ENCODE assay signal across 19 cellular contexts in genomic region chr4:23163649-23164436, GRCh38.
A peak's percentile ranks its signal among the peaks of the same experiment; 100 is the strongest.
DNase-seq lines count a peak whose midpoint lies in the region; ATAC-seq and TF ChIP-seq lines count a peak whose summit lies in the region.
"Had no signal": no experiment of that assay in that cellular context is flagged by ENCODE, and none has a peak within 500 bp of the region (broad histone marks: within the 10 kb centered on the region; RNA-seq: fewer than 3 reads in every experiment).

No MANE protein-coding gene starts in this region.

- peak overlapping the region; percentile 71 for H3K4me2 ChIP-seq in PC-3 (ENCODE audit: low read length)
- peak overlapping the region; percentile 50 for H3K4me2 ChIP-seq in trophoblast cell (ENCODE audit: low read length)
- H3K4me2 ChIP-seq: BLaER1 had no signal

- H4K8ac ChIP-seq in trophoblast cell (ENCODE audit: low read depth, low read length), result no peak overlapping the region

- H3K4me3 ChIP-seq in PC-3 (ENCODE audit: low read length), result peak overlapping the region; percentile 25; the same call in 1 of the 2 replicates
- no peak overlapping the region for H3K4me3 ChIP-seq in trophoblast cell (ENCODE audit: low read depth, low read length)
- H3K4me3 ChIP-seq: BLaER1, heart left ventricle, testis had no signal

- POLR2A ChIA-PET in PC-3 (lab: Charles Lee; ENCODE audit: unreplicated experiment), result no interaction called here

- no peak overlapping the region for H2BK120ac ChIP-seq in trophoblast cell (ENCODE audit: insufficient read depth, low read length, poor library complexity)

- H3K9me2 ChIP-seq in PC-3 (replicated peaks; ENCODE audit: low read length), result no peaks in the 10 kb centered on the region

- H3K27ac ChIP-seq in PC-3 (ENCODE audit: low read length) (no peak overlapping the region), epithelial cell of prostate (no peak overlapping the region), trophoblast cell (ENCODE audit: low read depth, low read length) (no peak overlapping the region)
- H3K27ac ChIP-seq: BLaER1, heart left ventricle, testis had no signal

- H3K9ac ChIP-seq in PC-3 (ENCODE audit: low read length) (no peak overlapping the region), trophoblast cell (ENCODE audit: low read length) (peak overlapping the region; percentile 26)
- H3K9ac ChIP-seq: BLaER1 had no signal

- no peaks in the 10 kb centered on the region for H4K20me1 ChIP-seq in PC-3 (ENCODE audit: low read length)
- H4K20me1 ChIP-seq: BLaER1 had no signal

- no peaks in the 10 kb centered on the region for H3K79me1 ChIP-seq in trophoblast cell (ENCODE audit: low read length)

- DNase-seq in H4 (ENCODE audit: low spot score) (peak; percentile 81), PC-3 (peak; percentile 77), epithelial cell of prostate (ENCODE audit: low read depth, low spot score) (peak; percentile 29), trophoblast cell (no peak), NCI-H510A treated with DMSO at 0.1 percent for 48 hours (lab: John Stamatoyannopoulos, UW) (no peak), GM20000 (ENCODE audit: low spot score) (no peak), NCI-H524 (lab: John Stamatoyannopoulos, UW) (no peak)
- no peak for DNase-seq in activated CD4-positive, CD25-positive, alpha-beta regulatory T cell (lab: John Stamatoyannopoulos, UW)
- DNase-seq: activated T-cell treated with anti-CD3 and anti-CD28 coated beads, Interleukin-2, amount 50 U/mL, for 4 hours; cerebellar nuclear complex; DND-41; heart left ventricle; natural killer cell; NCI-H526; retina; testis had no signal

- H2AK5ac ChIP-seq in trophoblast cell (ENCODE audit: low read length), result no peak overlapping the region

- H4K91ac ChIP-seq in trophoblast cell (ENCODE audit: low read depth, low read length), result no peak overlapping the region

- intact Hi-C loops in PC-3 (cut with micrococcal nuclease), result no loop called here

- no peak overlapping the region for H3K14ac ChIP-seq in trophoblast cell (ENCODE audit: low read length)

- CTCF ChIA-PET in PC-3 (lab: Charles Lee), result no interaction called here

- H2BK12ac ChIP-seq in trophoblast cell (ENCODE audit: low read length), result no peak overlapping the region

- H3K4me1 ChIP-seq in PC-3 (ENCODE audit: insufficient read depth, low read length), result peaks cover 15% of the 10 kb centered on the region
- no peaks in the 10 kb centered on the region for H3K4me1 ChIP-seq in trophoblast cell (ENCODE audit: control insufficient read depth in 1 of 2, insufficient read depth in 2 of 2, low read length in 2 of 2)
- H3K4me1 ChIP-seq: BLaER1, heart left ventricle, testis had no signal

- H3K79me2 ChIP-seq in PC-3 (ENCODE audit: low read length) (no peaks in the 10 kb centered on the region), trophoblast cell (ENCODE audit: control insufficient read depth, insufficient read depth, low read length, poor library complexity) (no peaks in the 10 kb centered on the region)

- no peak overlapping the region for H2BK5ac ChIP-seq in trophoblast cell (ENCODE audit: low read depth, low read length, poor library complexity)

- no peak for TF ChIP-seq CTCF in PC-3 (conservative IDR thresholded peaks at IDR 0.05; ENCODE audit: low read depth, low read length)
- TF ChIP-seq CTCF in GM20000 (IDR thresholded peaks at IDR 0.05; ENCODE audit: extremely low read depth, missing control alignments), result no peak

- no peak overlapping the region for H3K18ac ChIP-seq in trophoblast cell (ENCODE audit: low read length)

- WGBS in trophoblast cell (ENCODE audit: extremely low coverage, insufficient coverage, insufficient read length), result no CpG with 5 or more reads among the region's 6 CpGs

- no peak overlapping the region for H4K12ac ChIP-seq in trophoblast cell (ENCODE audit: low read depth, low read length)

- no peaks in the 10 kb centered on the region for H3K36me3 ChIP-seq in PC-3 (ENCODE audit: low read depth, low read length)
- no peaks in the 10 kb centered on the region for H3K36me3 ChIP-seq in trophoblast cell (ENCODE audit: control insufficient read depth in 1 of 2, insufficient read depth in 2 of 2, low read length in 2 of 2)
- H3K36me3 ChIP-seq: BLaER1 had no signal

- H2AFZ ChIP-seq in PC-3 (ENCODE audit: low read length) (no peak overlapping the region), trophoblast cell (ENCODE audit: insufficient read depth, low read length, poor library complexity) (no peak overlapping the region)

- ATAC-seq in PC-3, result peak; percentile 79
- ATAC-seq: activated T-cell treated with anti-CD3 and anti-CD28 coated beads, Interleukin-2, amount 50 U/mL, for 4 hours; heart left ventricle; HepG2; natural killer cell; Right ventricle myocardium inferior had no signal

- H3K9me3 ChIP-seq in PC-3 (ENCODE audit: low read length), result no peaks in the 10 kb centered on the region
- no peaks in the 10 kb centered on the region for H3K9me3 ChIP-seq in trophoblast cell (ENCODE audit: insufficient read depth, low read depth, low read length)
- H3K9me3 ChIP-seq: BLaER1, heart left ventricle, testis had no signal

- no peak overlapping the region for H3K4ac ChIP-seq in trophoblast cell (ENCODE audit: low read depth, low read length)

- BruUV-seq in PC-3 (replicated peaks; lab: Mats Ljungman, UMichigan), result no TSS peak

- no peak overlapping the region for H3K23ac ChIP-seq in trophoblast cell (ENCODE audit: low read length)

- H3K27me3 ChIP-seq in PC-3 (ENCODE audit: low read length), result no peaks in the 10 kb centered on the region
- no peaks in the 10 kb centered on the region for H3K27me3 ChIP-seq in trophoblast cell (ENCODE audit: insufficient read depth, low read length)
- H3K27me3 ChIP-seq: BLaER1, heart left ventricle, testis had no signal

- H3F3A ChIP-seq in PC-3 (ENCODE audit: low read length, unreplicated experiment), result no peaks in the 10 kb centered on the region

Comparison
In these comparisons a context has a peak if more than half of its experiments do, and no peak if none do; other contexts are left out.
1. DNase-seq: peak in H4 (single experiment), PC-3 (single experiment) and epithelial cell of prostate (single experiment); none in trophoblast cell (0 of 2), activated CD4-positive, CD25-positive, alpha-beta regulatory T cell (0 of 4), NCI-H510A treated with DMSO at 0.1 percent for 48 hours (single experiment), GM20000 (single experiment) and NCI-H524 (0 of 2).